Comparison of ENCODE assay signal across 8 cellular contexts in the genomic region with DNA sequence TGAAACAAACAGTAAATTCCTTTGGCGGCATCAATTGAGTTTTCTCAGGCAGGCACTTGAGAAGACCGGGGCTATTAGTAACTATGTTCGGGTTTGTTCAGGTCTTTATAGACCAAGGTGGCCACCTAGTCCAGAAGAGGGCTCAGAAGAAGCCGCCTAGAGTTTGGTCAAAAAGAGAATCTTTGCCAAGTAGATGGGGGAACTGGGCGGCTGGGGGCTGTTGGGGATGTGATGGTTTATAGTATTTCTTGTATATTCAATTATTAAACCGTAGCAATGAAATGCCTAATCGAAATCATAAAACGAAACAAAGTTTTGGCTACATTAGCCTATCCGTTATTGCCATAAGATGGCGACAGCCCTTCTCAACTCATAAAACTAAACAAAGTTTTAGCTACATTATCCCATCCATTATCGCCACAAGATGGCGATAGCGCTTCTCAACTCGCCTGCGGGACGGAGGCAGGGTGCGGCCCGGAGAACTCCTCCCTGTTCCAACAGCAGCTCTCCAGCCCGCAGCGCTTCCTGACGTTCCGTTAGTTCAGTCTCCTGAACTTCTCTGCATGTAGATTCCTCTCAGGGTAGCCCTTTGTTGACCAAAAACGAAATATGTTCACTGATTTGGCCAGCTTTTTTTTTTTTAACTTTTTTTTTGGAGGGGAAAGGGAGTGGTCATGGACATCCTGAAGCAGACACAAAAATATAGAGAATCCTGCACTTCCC.
DNase-seq lines count a peak whose midpoint lies in the region; FAIRE-seq and TF ChIP-seq lines count a peak whose summit lies in the region.

No MANE protein-coding gene starts in this region.

- peaks cover 10% of the 10 kb centered on the region for H3K4me1 ChIP-seq in HEK293 (ENCODE audit: control insufficient read depth, insufficient read depth, low read length)
- peaks cover 12% of the 10 kb centered on the region for H3K4me1 ChIP-seq in mammary epithelial cell (ENCODE audit: insufficient read depth, low read length)
- no peaks in the 10 kb centered on the region for H3K4me1 ChIP-seq in kidney (ENCODE audit: control insufficient read depth in 1 of 2, insufficient read depth in 1 of 2, low read depth in 1 of 2, low read length in 2 of 2)

- H3K27me3 ChIP-seq in mammary epithelial cell (ENCODE audit: insufficient read depth, low read length) = no peaks in the 10 kb centered on the region

- no peaks in the 10 kb centered on the region for H3K9me3 ChIP-seq in HEK293 (ENCODE audit: control insufficient read depth, insufficient read depth, low read depth, low read length)
- no peaks in the 10 kb centered on the region for H3K9me3 ChIP-seq in mammary epithelial cell (replicated peaks; ENCODE audit: insufficient read depth, low read length)
- no peaks in the 10 kb centered on the region for H3K9me3 ChIP-seq in kidney (ENCODE audit: control insufficient read depth in 1 of 2, low read length in 2 of 2)

- 28% methylated on average over 16 of the region's 23 CpGs for WGBS in mammary epithelial cell (ENCODE audit: low coverage, missing lambda C conversion rate)

- H3K4me2 ChIP-seq in mammary epithelial cell (ENCODE audit: insufficient read depth, low read depth, low read length) = peak overlapping the region; percentile 84

- no peak overlapping the region for H3K9ac ChIP-seq in mammary epithelial cell (ENCODE audit: insufficient read depth, low read length)
- no peak overlapping the region for H3K9ac ChIP-seq in kidney (ENCODE audit: low read length in 2 of 2)

- H3K79me2 ChIP-seq in mammary epithelial cell (ENCODE audit: insufficient read depth, low read length) = peaks cover 10% of the 10 kb centered on the region

- in situ Hi-C loops in mammary epithelial cell (cut with MboI; ENCODE audit: low sequenced_read_pairs in 2 of 2) = loop anchor here (25.0 kb wide), 4 partner anchors 790 to 1090 kb away; a partner anchor contains a TSS

- dilution Hi-C loops in mammary epithelial cell (cut with HindIII; ENCODE audit: low sequenced_read_pairs) = loop anchor here (25.0 kb wide), 2 partner anchors 760 to 940 kb away; a partner anchor contains a TSS

- CTCF ChIA-PET in HEK293 (lab: Yijun Ruan, JAX) (interaction anchor here (0.6 to 2.0 kb wide), 27 partner anchors 9 to 1755 kb away, joined by 3 to 13 read pairs (median 4); a partner anchor contains a TSS), mammary epithelial cell (lab: Charles Lee; ENCODE audit: low non-redundant PET) (interaction anchor here (0.5 to 1.0 kb wide), 7 partner anchors 16 to 51 kb away, joined by 3 to 9 read pairs (median 4); a partner anchor contains a TSS)

- H3K27ac ChIP-seq in HEK293 (ENCODE audit: extremely low read depth, low read depth, low read length) = no peak overlapping the region
- H3K27ac ChIP-seq in VCaP = no peak overlapping the region
- no peak overlapping the region for H3K27ac ChIP-seq in mammary epithelial cell (ENCODE audit: insufficient read depth, low read depth, low read length)
- no peak overlapping the region for H3K27ac ChIP-seq in kidney (ENCODE audit: low read depth in 2 of 2, low read length in 2 of 2)

- H3K4me3 ChIP-seq in GM08714 (ENCODE audit: low read length) = peak overlapping the region; percentile 54
- peak overlapping the region; percentile 8 for H3K4me3 ChIP-seq in HEK293 (ENCODE audit: low read depth, low read length)
- peak overlapping the region; percentile 51 for H3K4me3 ChIP-seq in NB4 (ENCODE audit: low read depth, low read length)
- H3K4me3 ChIP-seq in mammary epithelial cell (replicated peaks in 1 of 3; ENCODE audit: insufficient read depth in 1 of 3, low read depth in 2 of 3, low read length in 3 of 3) = peak overlapping the region; percentile 37 to 59 (median 39)
- H3K4me3 ChIP-seq in kidney (ENCODE audit: low read length in 2 of 2) = peak overlapping the region; percentile 20 to 48

- TF ChIP-seq POLR2A in NB4 (IDR thresholded peaks at IDR 0.05; ENCODE audit: extremely low read depth, insufficient read length) = no peak

- POLR2A ChIA-PET in HEK293 (lab: Yijun Ruan, JAX) = interaction anchor here (0.5 to 2.9 kb wide), 7 partner anchors 20 to 1700 kb away, joined by 3 to 39 read pairs (median 4); a partner anchor contains a TSS

- H4K20me1 ChIP-seq in mammary epithelial cell (ENCODE audit: insufficient read depth, low read length) = no peaks in the 10 kb centered on the region

- DNase-seq in NB4 (ENCODE audit: low read depth) = peak; percentile 95
- peak; percentile 87 for DNase-seq in mammary epithelial cell
- peak; percentile 94 for DNase-seq in kidney
- DNase-seq in stimulated activated CD4-positive, alpha-beta T cell treated with anti-CD3 and anti-CD28 coated beads, Interleukin-15, amount 100 ng/mL, for 24 hours = peak; percentile 88
- no peak for DNase-seq in HuH-7.5 (ENCODE audit: low spot score)

- intact Hi-C loops in mammary epithelial cell (cut with micrococcal nuclease) (loop anchor here (1.0 kb wide), 3 partner anchors 31 to 520 kb away; no protein-coding TSS in a partner anchor), kidney (cut with DNase I) (no loop called here)

- no peak for FAIRE-seq in kidney (lab: Jason Lieb, UNC)

- BruUV-seq in mammary epithelial cell (replicated peaks; lab: Mats Ljungman, UMichigan) = no TSS peak

- H3K36me3 ChIP-seq in HEK293 (ENCODE audit: control insufficient read depth in 2 of 2, insufficient read depth in 1 of 2, low read length in 2 of 2) (peaks cover 0 to 12% of the 10 kb centered on the region in 2 experiments; a peak in 1 of 3 replicates), mammary epithelial cell (ENCODE audit: insufficient read depth, low read length) (no peaks in the 10 kb centered on the region), kidney (ENCODE audit: control insufficient read depth in 1 of 2, insufficient read depth in 2 of 2, low read length in 2 of 2) (no peaks in the 10 kb centered on the region)

- TF ChIP-seq CTCF in HEK293 (tag by site-specific recombination; IDR thresholded peaks at IDR 0.05) (peak; percentile 91), NB4 (IDR thresholded peaks at IDR 0.05; ENCODE audit: low read depth, low read length) (peak; percentile 68), VCaP (conservative IDR thresholded peaks at IDR 0.05) (peak; percentile 96), mammary epithelial cell (conservative IDR thresholded peaks at IDR 0.05 in 1 of 2, IDR thresholded peaks at IDR 0.05 in 1 of 2; ENCODE audit: extremely low read depth in 1 of 2, insufficient read depth in 1 of 2, low read depth in 1 of 2, low read length in 2 of 2) (peak; percentile 83), kidney (IDR thresholded peaks at IDR 0.05; ENCODE audit: borderline replicate concordance, extremely low read depth, insufficient read depth) (peak; percentile 75)

- peak overlapping the region; percentile 83 for H2AFZ ChIP-seq in mammary epithelial cell (ENCODE audit: low read depth, low read length)

TF ChIP-seq in HEK293, 187 proteins besides CTCF, POLR2A, EP300 and RAD21 (continues in another document):
- TF ChIP-seq, protein P1, sequence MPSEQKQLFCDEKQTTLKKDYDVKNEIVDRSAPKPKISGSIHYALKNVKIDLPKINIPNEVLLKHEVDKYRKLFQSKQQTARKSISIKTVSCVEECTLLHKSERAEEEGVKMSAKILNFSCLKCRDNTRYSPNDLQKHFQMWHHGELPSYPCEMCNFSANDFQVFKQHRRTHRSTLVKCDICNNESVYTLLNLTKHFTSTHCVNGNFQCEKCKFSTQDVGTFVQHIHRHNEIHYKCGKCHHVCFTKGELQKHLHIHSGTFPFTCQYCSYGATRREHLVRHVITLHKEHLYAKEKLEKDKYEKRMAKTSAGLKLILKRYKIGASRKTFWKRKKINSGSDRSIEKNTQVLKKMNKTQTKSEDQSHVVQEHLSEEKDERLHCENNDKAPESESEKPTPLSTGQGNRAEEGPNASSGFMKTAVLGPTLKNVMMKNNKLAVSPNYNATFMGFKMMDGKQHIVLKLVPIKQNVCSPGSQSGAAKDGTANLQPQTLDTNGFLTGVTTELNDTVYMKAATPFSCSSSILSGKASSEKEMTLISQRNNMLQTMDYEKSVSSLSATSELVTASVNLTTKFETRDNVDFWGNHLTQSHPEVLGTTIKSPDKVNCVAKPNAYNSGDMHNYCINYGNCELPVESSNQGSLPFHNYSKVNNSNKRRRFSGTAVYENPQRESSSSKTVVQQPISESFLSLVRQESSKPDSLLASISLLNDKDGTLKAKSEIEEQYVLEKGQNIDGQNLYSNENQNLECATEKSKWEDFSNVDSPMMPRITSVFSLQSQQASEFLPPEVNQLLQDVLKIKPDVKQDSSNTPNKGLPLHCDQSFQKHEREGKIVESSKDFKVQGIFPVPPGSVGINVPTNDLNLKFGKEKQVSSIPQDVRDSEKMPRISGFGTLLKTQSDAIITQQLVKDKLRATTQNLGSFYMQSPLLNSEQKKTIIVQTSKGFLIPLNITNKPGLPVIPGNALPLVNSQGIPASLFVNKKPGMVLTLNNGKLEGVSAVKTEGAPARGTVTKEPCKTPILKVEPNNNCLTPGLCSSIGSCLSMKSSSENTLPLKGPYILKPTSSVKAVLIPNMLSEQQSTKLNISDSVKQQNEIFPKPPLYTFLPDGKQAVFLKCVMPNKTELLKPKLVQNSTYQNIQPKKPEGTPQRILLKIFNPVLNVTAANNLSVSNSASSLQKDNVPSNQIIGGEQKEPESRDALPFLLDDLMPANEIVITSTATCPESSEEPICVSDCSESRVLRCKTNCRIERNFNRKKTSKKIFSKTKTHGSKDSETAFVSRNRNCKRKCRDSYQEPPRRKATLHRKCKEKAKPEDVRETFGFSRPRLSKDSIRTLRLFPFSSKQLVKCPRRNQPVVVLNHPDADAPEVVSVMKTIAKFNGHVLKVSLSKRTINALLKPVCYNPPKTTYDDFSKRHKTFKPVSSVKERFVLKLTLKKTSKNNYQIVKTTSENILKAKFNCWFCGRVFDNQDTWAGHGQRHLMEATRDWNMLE (tag by site-specific recombination; conservative IDR thresholded peaks at IDR 0.05; ENCODE audit: low read depth) = peak; percentile 42; the same call in 1 of the 2 replicates
- TF ChIP-seq, protein P2, sequence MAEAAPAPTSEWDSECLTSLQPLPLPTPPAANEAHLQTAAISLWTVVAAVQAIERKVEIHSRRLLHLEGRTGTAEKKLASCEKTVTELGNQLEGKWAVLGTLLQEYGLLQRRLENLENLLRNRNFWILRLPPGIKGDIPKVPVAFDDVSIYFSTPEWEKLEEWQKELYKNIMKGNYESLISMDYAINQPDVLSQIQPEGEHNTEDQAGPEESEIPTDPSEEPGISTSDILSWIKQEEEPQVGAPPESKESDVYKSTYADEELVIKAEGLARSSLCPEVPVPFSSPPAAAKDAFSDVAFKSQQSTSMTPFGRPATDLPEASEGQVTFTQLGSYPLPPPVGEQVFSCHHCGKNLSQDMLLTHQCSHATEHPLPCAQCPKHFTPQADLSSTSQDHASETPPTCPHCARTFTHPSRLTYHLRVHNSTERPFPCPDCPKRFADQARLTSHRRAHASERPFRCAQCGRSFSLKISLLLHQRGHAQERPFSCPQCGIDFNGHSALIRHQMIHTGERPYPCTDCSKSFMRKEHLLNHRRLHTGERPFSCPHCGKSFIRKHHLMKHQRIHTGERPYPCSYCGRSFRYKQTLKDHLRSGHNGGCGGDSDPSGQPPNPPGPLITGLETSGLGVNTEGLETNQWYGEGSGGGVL (tag by site-specific recombination; IDR thresholded peaks at IDR 0.05) = no peak
- TF ChIP-seq ZNF146 (tag by site-specific recombination; IDR thresholded peaks at IDR 0.05) = no peak
- TF ChIP-seq ZNF324 (tag by site-specific recombination; IDR thresholded peaks at IDR 0.05) = peak; percentile 59; the same call in 1 of the 2 replicates
